8 cellular contexts compared by ENCODE assay signal in genomic region chr17:46192484-46193245, GRCh38. TPM values are rescaled to one million over a fixed set of nuclear protein-coding genes. Genes with fewer than 3 reads are reported as not detected.
DNase-seq lines count a peak whose midpoint lies in the region; ATAC-seq lines count a peak whose summit lies in the region.

No MANE protein-coding gene starts in this region.

- H3K4me3 ChIP-seq in iPS DF 6.9 (ENCODE audit: low read length): peak overlapping the region; percentile 85

- WGBS in iPS DF 6.9 (ENCODE audit: insufficient coverage, insufficient read length): no CpG with 5 or more reads among the region's 69 CpGs

- H3K27ac ChIP-seq in iPS DF 6.9 (ENCODE audit: low read length): peak overlapping the region; percentile 11

- H3K27me3 Mint-ChIP-seq in T-helper 2 cell treated with Interferon-gamma antibody and Interleukin-4, amounts not matched to agents 5 μg/mL and 100 μg/mL, for 36 hours (ENCODE audit: low read depth): no peaks in the 10 kb centered on the region

- H3K27me3 ChIP-seq in iPS DF 6.9 (ENCODE audit: control insufficient read depth, insufficient read depth, low read length): no peaks in the 10 kb centered on the region

- H3K27ac Mint-ChIP-seq in T-helper 2 cell treated with Interferon-gamma antibody and Interleukin-4, amounts not matched to agents 5 μg/mL and 100 μg/mL, for 36 hours: peak overlapping the region; percentile 99

- DNase-seq in NCI-H146 treated with DMSO at 0.1 percent for 48 hours (lab: John Stamatoyannopoulos, UW; ENCODE audit: unreplicated experiment): peak; percentile 65
- peak; percentile 68 for DNase-seq in T-helper 2 cell treated with Interferon-gamma antibody and Interleukin-4, amounts not matched to agents 5 μg/mL and 100 μg/mL, for 36 hours (ENCODE audit: low spot score)
- DNase-seq in astrocyte of the hippocampus (ENCODE audit: low read depth, low spot score): peak; percentile 79
- DNase-seq in iPS DF 6.9 (ENCODE audit: low read depth, low spot score): no peak
- DNase-seq in sciatic nerve (ENCODE audit: low spot score): peak; percentile 83

- peak overlapping the region; percentile 86 for H3K4me3 Mint-ChIP-seq in T-helper 2 cell treated with Interferon-gamma antibody and Interleukin-4, amounts not matched to agents 5 μg/mL and 100 μg/mL, for 36 hours

- H3K36me3 Mint-ChIP-seq in T-helper 2 cell treated with Interferon-gamma antibody and Interleukin-4, amounts not matched to agents 5 μg/mL and 100 μg/mL, for 36 hours (ENCODE audit: low read depth): peaks cover 30% of the 10 kb centered on the region

- intact Hi-C loops in sciatic nerve (cut with DNase I): loop anchor here (5.0 kb wide), 1 partner anchor 145 kb away; no protein-coding TSS in a partner anchor

- no peaks in the 10 kb centered on the region for H3K4me1 ChIP-seq in iPS DF 6.9 (ENCODE audit: control insufficient read depth, insufficient read depth, low read length)

- peaks cover 62% of the 10 kb centered on the region for H3K4me1 Mint-ChIP-seq in T-helper 2 cell treated with Interferon-gamma antibody and Interleukin-4, amounts not matched to agents 5 μg/mL and 100 μg/mL, for 36 hours (ENCODE audit: low read depth)

- ATAC-seq in GM18498 (IDR thresholded peaks at IDR 0.05; ENCODE audit: unreplicated experiment) (peak; percentile 28), HG02798 (IDR thresholded peaks at IDR 0.05; ENCODE audit: poor library complexity, unreplicated experiment) (peak; percentile 37), sciatic nerve (peak; percentile 71), GM18858 (IDR thresholded peaks at IDR 0.05; ENCODE audit: unreplicated experiment) (no peak)

- H3K36me3 ChIP-seq in iPS DF 6.9 (ENCODE audit: control insufficient read depth, insufficient read depth, low read length): no peaks in the 10 kb centered on the region

- no peaks in the 10 kb centered on the region for H3K9me3 ChIP-seq in iPS DF 6.9 (ENCODE audit: control insufficient read depth, insufficient read depth, low read length)

- H3K9me3 Mint-ChIP-seq in T-helper 2 cell treated with Interferon-gamma antibody and Interleukin-4, amounts not matched to agents 5 μg/mL and 100 μg/mL, for 36 hours: no peaks in the 10 kb centered on the region

RNA-seq across cellular contexts. Expression of gene KANSL1, which starts 0.6 kb away (rescaled TPM):
- total RNA-seq in sciatic nerve: 108 TPM
